ENCODE assay signal across 8 cellular contexts in genomic region chr10:93073539-93074136, GRCh38. TPM values are rescaled to one million over a fixed set of nuclear protein-coding genes. Genes with fewer than 3 reads are reported as not detected.
DNase-seq lines count a peak whose midpoint lies in the region; ATAC-seq and TF ChIP-seq lines count a peak whose summit lies in the region.

Gene CYP26A1, plus strand, starts transcription at chr10:93073893. Its CDS starts 42 bp downstream, at chr10:93073935.

- no peak within 1 kb of the TSS for H3K27ac ChIP-seq in cardiac muscle cell
- H3K27ac ChIP-seq in aorta (ENCODE audit: low read depth in 1 of 2, low read length in 2 of 2): no peak within 1 kb of the TSS

- POLR2A ChIA-PET in activated naive CD8-positive, alpha-beta T cell treated with anti-CD3 and anti-CD28 coated beads, Interleukin-2, amount 10 ng/mL, durations not matched to agents 7 days and 5 days (lab: Charles Lee): interaction anchor here (0.9 kb wide), 1 partner anchor 11 kb away, joined by 3 read pairs; no protein-coding TSS in a partner anchor

- no peaks in the 10 kb centered on the region for H3K9me3 Mint-ChIP-seq in activated naive CD8-positive, alpha-beta T cell treated with anti-CD3 and anti-CD28 coated beads, Interleukin-2, amount 10 ng/mL, durations not matched to agents 7 days and 5 days
- H3K9me3 Mint-ChIP-seq in memory B cell: no peaks in the 10 kb centered on the region

- peak within 1 kb of the TSS; percentile 3 for H3K27ac Mint-ChIP-seq in activated naive CD8-positive, alpha-beta T cell treated with anti-CD3 and anti-CD28 coated beads, Interleukin-2, amount 10 ng/mL, durations not matched to agents 7 days and 5 days
- H3K27ac Mint-ChIP-seq in memory B cell: no peak within 1 kb of the TSS

- H3K4me3 Mint-ChIP-seq in activated naive CD8-positive, alpha-beta T cell treated with anti-CD3 and anti-CD28 coated beads, Interleukin-2, amount 10 ng/mL, durations not matched to agents 7 days and 5 days: peak within 1 kb of the TSS; percentile 84
- peak within 1 kb of the TSS; percentile 81 for H3K4me3 Mint-ChIP-seq in memory B cell

- H3K4me1 Mint-ChIP-seq in activated naive CD8-positive, alpha-beta T cell treated with anti-CD3 and anti-CD28 coated beads, Interleukin-2, amount 10 ng/mL, durations not matched to agents 7 days and 5 days: peaks cover 26% of the 10 kb centered on the region
- peaks cover 15% of the 10 kb centered on the region for H3K4me1 Mint-ChIP-seq in memory B cell

- peaks cover 9% of the 10 kb centered on the region for H3K4me1 ChIP-seq in cardiac muscle cell (ENCODE audit: low read depth)
- H3K4me1 ChIP-seq in aorta (ENCODE audit: control insufficient read depth in 1 of 2, insufficient read depth in 2 of 2, low read length in 2 of 2): no peaks in the 10 kb centered on the region

- no peaks in the 10 kb centered on the region for H3K9me3 ChIP-seq in cardiac muscle cell (ENCODE audit: low read depth)
- H3K9me3 ChIP-seq in aorta (ENCODE audit: control insufficient read depth, low read length): no peaks in the 10 kb centered on the region

- no peak for TF ChIP-seq CTCF in cardiac muscle cell (IDR thresholded peaks at IDR 0.05; ENCODE audit: low read depth, low read length)

- H3K36me3 Mint-ChIP-seq in activated naive CD8-positive, alpha-beta T cell treated with anti-CD3 and anti-CD28 coated beads, Interleukin-2, amount 10 ng/mL, durations not matched to agents 7 days and 5 days: no peaks in the 10 kb centered on the region
- no peaks in the 10 kb centered on the region for H3K36me3 Mint-ChIP-seq in memory B cell

- DNase-seq in cardiac muscle cell (ENCODE audit: low read depth in 1 of 2, low spot score in 1 of 2) (peak in 1 of 2 donors; percentile 53), cardiac septum (ENCODE audit: low spot score) (no peak), memory B cell (ENCODE audit: low spot score in 2 of 2) (no peak), aorta (no peak), SIG-M5 (lab: John Stamatoyannopoulos, UW) (no peak)
- peak; percentile 58 for DNase-seq in activated naive CD8-positive, alpha-beta T cell treated with anti-CD3 and anti-CD28 coated beads, Interleukin-2, amount 10 ng/mL, durations not matched to agents 7 days and 5 days
- DNase-seq in activated effector memory CD4-positive, alpha-beta T cell treated with Interleukin-2 at 50 U/mL for 16 hours: no peak

- peaks cover 82% of the 10 kb centered on the region for H3K27me3 Mint-ChIP-seq in activated naive CD8-positive, alpha-beta T cell treated with anti-CD3 and anti-CD28 coated beads, Interleukin-2, amount 10 ng/mL, durations not matched to agents 7 days and 5 days
- H3K27me3 Mint-ChIP-seq in memory B cell: peaks cover 32% of the 10 kb centered on the region

- peak; percentile 27 for ATAC-seq in activated naive CD8-positive, alpha-beta T cell treated with anti-CD3 and anti-CD28 coated beads, Interleukin-2, amount 10 ng/mL, durations not matched to agents 7 days and 5 days (ENCODE audit: low read depth)
- ATAC-seq in memory B cell (ENCODE audit: low read depth) (peak; percentile 79), aorta (ENCODE audit: low FRiP score) (no peak), GM19467 (IDR thresholded peaks at IDR 0.05; ENCODE audit: unreplicated experiment) (no peak)

- intact Hi-C loops in cardiac septum (cut with DNase I) (no loop called here), aorta (cut with DNase I) (no loop called here)

- H3K36me3 ChIP-seq in cardiac muscle cell: no peaks in the 10 kb centered on the region
- no peaks in the 10 kb centered on the region for H3K36me3 ChIP-seq in aorta (ENCODE audit: control insufficient read depth in 1 of 2, insufficient read depth in 2 of 2, low read length in 1 of 2)

- WGBS in aorta, 2 donors: 1% methylated on average over 49 to 51 of the region's 51 CpGs

- H3K4me3 ChIP-seq in cardiac muscle cell: peak within 1 kb of the TSS; percentile 54
- H3K4me3 ChIP-seq in aorta (ENCODE audit: low read length in 2 of 2): peak within 1 kb of the TSS; percentile 52 to 55

- peaks cover 80% of the 10 kb centered on the region for H3K27me3 ChIP-seq in cardiac muscle cell
- no peaks in the 10 kb centered on the region for H3K27me3 ChIP-seq in aorta (ENCODE audit: control insufficient read depth in 1 of 2, insufficient read depth in 2 of 2, low read length in 1 of 2)

RNA-seq across cellular contexts. Expression of gene CYP26A1, which starts in this region (rescaled TPM):
- total RNA-seq in cardiac muscle cell: 1.2 and 2.1 TPM in 2 replicates
- polyA plus RNA-seq in cardiac muscle cell: 1.2 and 3.0 TPM in 2 replicates
- total RNA-seq in cardiac septum: not detected
- under 1 TPM in 1 of 2 experiments, not detected in 1; 0.31 TPM for total RNA-seq in activated naive CD8-positive, alpha-beta T cell treated with anti-CD3 and anti-CD28 coated beads, Interleukin-2, amount 10 ng/mL, durations not matched to agents 7 days and 5 days
- not detected for total RNA-seq in aorta
- not detected for polyA plus RNA-seq in aorta

Comparison
In these comparisons a context has a peak if more than half of its experiments do, and no peak if none do; other contexts are left out.
1. Peak in DNase-seq and ATAC-seq in activated naive CD8-positive, alpha-beta T cell treated with anti-CD3 and anti-CD28 coated beads, Interleukin-2, amount 10 ng/mL, durations not matched to agents 7 days and 5 days; RNA of the gene not detected or under 1 TPM.